ENCODE assay signal across 1 cellular context in the genomic region with DNA sequence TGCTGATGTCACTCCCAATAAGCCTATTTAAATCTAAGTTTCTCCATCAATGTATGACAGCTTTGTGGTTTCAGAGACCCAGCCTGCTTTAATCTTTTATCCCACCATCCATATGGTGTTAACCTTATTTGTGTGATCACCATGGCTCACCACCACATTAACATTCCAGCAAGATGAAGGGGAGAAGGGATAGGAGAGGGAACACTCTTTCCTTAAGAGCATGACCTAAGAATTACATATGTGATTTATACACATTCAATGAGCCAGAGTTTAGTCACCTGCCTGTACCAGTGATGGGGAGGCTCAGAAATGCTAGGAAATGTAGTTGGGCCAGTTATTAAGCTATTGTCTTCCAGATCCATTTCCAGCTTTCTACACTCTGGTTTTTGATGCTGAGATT.
TF ChIP-seq lines count a peak whose summit lies in the region.

No MANE protein-coding gene starts in this region.

TF ChIP-seq in H1, 55 proteins besides CTCF, POLR2A, EP300 and RAD21 (continued from another document):
- TF ChIP-seq, protein P1, sequence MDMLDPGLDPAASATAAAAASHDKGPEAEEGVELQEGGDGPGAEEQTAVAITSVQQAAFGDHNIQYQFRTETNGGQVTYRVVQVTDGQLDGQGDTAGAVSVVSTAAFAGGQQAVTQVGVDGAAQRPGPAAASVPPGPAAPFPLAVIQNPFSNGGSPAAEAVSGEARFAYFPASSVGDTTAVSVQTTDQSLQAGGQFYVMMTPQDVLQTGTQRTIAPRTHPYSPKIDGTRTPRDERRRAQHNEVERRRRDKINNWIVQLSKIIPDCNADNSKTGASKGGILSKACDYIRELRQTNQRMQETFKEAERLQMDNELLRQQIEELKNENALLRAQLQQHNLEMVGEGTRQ (IDR thresholded peaks at IDR 0.05; ENCODE audit: low read length) = no peak
- no peak for TF ChIP-seq EZH2 (IDR thresholded peaks at IDR 0.05; ENCODE audit: low read depth, low read length, severe bottlenecking)
- no peak for TF ChIP-seq ASH2L (IDR thresholded peaks at IDR 0.05; ENCODE audit: low read length)
- TF ChIP-seq PHF8 (conservative IDR thresholded peaks at IDR 0.05; ENCODE audit: low read depth, low read length) = no peak
- TF ChIP-seq TAF7 (optimal IDR thresholded peaks at IDR 0.05; ENCODE audit: borderline replicate concordance, low read depth, low read length) = no peak
- TF ChIP-seq BACH1 (IDR thresholded peaks at IDR 0.05; ENCODE audit: low read length) = no peak
- TF ChIP-seq, protein P2, sequence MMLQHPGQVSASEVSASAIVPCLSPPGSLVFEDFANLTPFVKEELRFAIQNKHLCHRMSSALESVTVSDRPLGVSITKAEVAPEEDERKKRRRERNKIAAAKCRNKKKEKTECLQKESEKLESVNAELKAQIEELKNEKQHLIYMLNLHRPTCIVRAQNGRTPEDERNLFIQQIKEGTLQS (IDR thresholded peaks at IDR 0.05; ENCODE audit: insufficient read depth, low read depth, low read length) = no peak
- TF ChIP-seq ZNF274 (IDR thresholded peaks at IDR 0.05; ENCODE audit: borderline replicate concordance, extremely low read depth, low read length) = no peak
- no peak for TF ChIP-seq BRCA1 (IDR thresholded peaks at IDR 0.05; ENCODE audit: low read depth, low read length)
TF ChIP-seq in H1: peak in this region for 0.
